ENCODE assay signal across 7 cellular contexts in the genomic region with DNA sequence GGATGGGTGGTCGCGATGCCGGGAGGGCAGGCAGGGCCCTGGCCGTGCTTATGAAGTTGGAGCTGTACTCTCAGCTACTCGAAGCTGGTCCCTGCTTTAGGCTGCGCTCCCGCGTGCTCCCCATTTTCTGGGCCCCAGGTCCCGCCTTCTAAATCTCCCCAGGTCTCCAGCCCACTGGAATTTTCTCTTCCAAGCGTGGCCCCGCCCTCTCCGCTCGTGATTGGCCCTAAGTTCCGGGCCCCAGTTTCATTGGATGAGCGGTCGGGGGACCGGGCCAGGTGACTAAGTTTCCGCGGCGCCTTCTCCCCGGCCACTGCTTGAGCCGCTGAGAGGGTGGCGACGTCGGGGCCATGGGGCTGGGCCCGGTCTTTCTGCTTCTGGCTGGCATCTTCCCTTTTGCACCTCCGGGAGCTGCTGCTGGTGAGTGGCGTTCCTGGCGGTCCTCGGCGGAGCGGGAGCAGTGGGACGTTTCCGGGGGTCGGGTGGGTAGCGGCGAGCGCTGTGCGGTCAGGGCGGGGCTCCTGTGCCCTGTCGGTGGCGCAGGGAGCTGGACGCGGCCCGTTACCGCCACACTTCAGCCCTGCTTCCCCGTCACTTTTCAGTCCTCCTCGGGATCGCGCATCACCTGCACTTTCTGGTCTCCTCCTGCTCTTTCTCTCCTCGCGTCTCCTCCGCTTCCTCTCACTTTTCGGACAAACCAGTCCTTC. TPM values are rescaled to one million over a fixed set of nuclear protein-coding genes. Genes with fewer than 3 reads are reported as not detected.
A peak's percentile ranks its signal among the peaks of the same experiment; 100 is the strongest.
DNase-seq lines count a peak whose midpoint lies in the region; ATAC-seq and TF ChIP-seq lines count a peak whose summit lies in the region.

Gene MICA (plus strand): TSS at position 313 of the 707 bp plus-strand sequence. CDS start 38 bp downstream, at position 351.

- CTCF ChIA-PET in RWPE1 (lab: Yijun Ruan, JAX), result interaction anchor here (0.6 to 1.6 kb wide), 6 partner anchors 36 to 463 kb away, joined by 3 to 6 read pairs (median 3); no protein-coding TSS in a partner anchor
- CTCF ChIA-PET in activated naive CD4-positive, alpha-beta T cell treated with anti-CD3 and anti-CD28 coated beads for 36 hours (lab: Charles Lee), result interaction anchor here (0.8 to 1.8 kb wide), 3 partner anchors 10 to 195 kb away, joined by 3 to 5 read pairs (median 4); no protein-coding TSS in a partner anchor

- H3K36me3 ChIP-seq in gastroesophageal sphincter, result no peaks in the 10 kb centered on the region
- H3K36me3 ChIP-seq in neuron (ENCODE audit: insufficient read depth, low read length), result no peaks in the 10 kb centered on the region

- WGBS in gastroesophageal sphincter (ENCODE audit: low coverage in 1 of 2), 2 donors, result 0 to 2% methylated on average over 7 to 11 of the region's 54 CpGs

- H3K9me3 ChIP-seq in gastroesophageal sphincter (no peaks in the 10 kb centered on the region), neuron (ENCODE audit: low read length) (peaks cover 3% of the 10 kb centered on the region)

- ATAC-seq in GM18502 (IDR thresholded peaks at IDR 0.05; ENCODE audit: poor library complexity, unreplicated experiment) (peak; percentile 53), HG03045 (IDR thresholded peaks at IDR 0.05; ENCODE audit: unreplicated experiment) (peak; percentile 64), gastroesophageal sphincter (peak; percentile 86)

- H2AFZ ChIP-seq in neuron (ENCODE audit: low read depth, low read length), result peak within 1 kb of the TSS; percentile 44

- H3K27ac Mint-ChIP-seq in activated naive CD4-positive, alpha-beta T cell treated with anti-CD3 and anti-CD28 coated beads for 36 hours, result peak within 1 kb of the TSS; percentile 17

- H3K4me3 ChIP-seq in gastroesophageal sphincter (peak within 1 kb of the TSS; percentile 79 to 89), neuron (ENCODE audit: low read length) (peak within 1 kb of the TSS; percentile 53)

- no peaks in the 10 kb centered on the region for H3K36me3 Mint-ChIP-seq in activated naive CD4-positive, alpha-beta T cell treated with anti-CD3 and anti-CD28 coated beads for 36 hours (ENCODE audit: low read depth)

- peak within 1 kb of the TSS; percentile 92 for H3K4me3 Mint-ChIP-seq in activated naive CD4-positive, alpha-beta T cell treated with anti-CD3 and anti-CD28 coated beads for 36 hours

- H3K27me3 ChIP-seq in gastroesophageal sphincter, result no peaks in the 10 kb centered on the region
- peaks cover 56% of the 10 kb centered on the region for H3K27me3 ChIP-seq in neuron (ENCODE audit: insufficient read depth, low read length)

- H3K9me3 Mint-ChIP-seq in activated naive CD4-positive, alpha-beta T cell treated with anti-CD3 and anti-CD28 coated beads for 36 hours, result no peaks in the 10 kb centered on the region

- TF ChIP-seq POLR2A in gastroesophageal sphincter (IDR thresholded peaks at IDR 0.05), result peak; percentile 44 to 47

- TF ChIP-seq CTCF in RWPE1 (conservative IDR thresholded peaks at IDR 0.05; ENCODE audit: low read depth), result no peak
- peak in 2 of 4 experiments; percentile 14 to 38 for TF ChIP-seq CTCF in gastroesophageal sphincter (IDR thresholded peaks at IDR 0.05)

- H3K27me3 Mint-ChIP-seq in activated naive CD4-positive, alpha-beta T cell treated with anti-CD3 and anti-CD28 coated beads for 36 hours (ENCODE audit: low read depth), result no peaks in the 10 kb centered on the region

- intact Hi-C loops in activated naive CD4-positive, alpha-beta T cell treated with anti-CD3 and anti-CD28 coated beads for 36 hours (cut with micrococcal nuclease), result loop anchor here (2.0 to 5.0 kb wide), 2 partner anchors 143 to 259 kb away; partner anchors contain the start of genes ATP6V1G2, C6orf47, GPANK1 and NFKBIL1

- no peak for TF ChIP-seq EP300 in gastroesophageal sphincter (IDR thresholded peaks at IDR 0.05)

- POLR2A ChIA-PET in RWPE1 (lab: Yijun Ruan, JAX; ENCODE audit: low non-redundant PET), result interaction anchor here (1.0 kb wide), 1 partner anchor 138 kb away, joined by 3 read pairs; no protein-coding TSS in a partner anchor

- H3K4me1 ChIP-seq in gastroesophageal sphincter, result peaks cover 4 to 79% (median 35%) of the 10 kb centered on the region in 3 donors
- peaks cover 8% of the 10 kb centered on the region for H3K4me1 ChIP-seq in neuron (ENCODE audit: insufficient read depth, low read length)

- H3K27ac ChIP-seq in RWPE1 (peak within 1 kb of the TSS; percentile 94), gastroesophageal sphincter (peak within 1 kb of the TSS; percentile 95 to 100 (median 98))

- DNase-seq in RWPE1 (ENCODE audit: low spot score), result peak; percentile 97
- peak; percentile 77 for DNase-seq in activated naive CD4-positive, alpha-beta T cell treated with anti-CD3 and anti-CD28 coated beads for 36 hours
- peak; percentile 88 for DNase-seq in stromal cell of bone marrow (ENCODE audit: low read depth)

- peaks cover 62% of the 10 kb centered on the region for H3K4me1 Mint-ChIP-seq in activated naive CD4-positive, alpha-beta T cell treated with anti-CD3 and anti-CD28 coated beads for 36 hours (ENCODE audit: low read depth)

RNA-seq across cellular contexts. Expression of gene MICA, which starts in this region (rescaled TPM):
- total RNA-seq in activated naive CD4-positive, alpha-beta T cell treated with anti-CD3 and anti-CD28 coated beads for 36 hours, result 10 to 100 TPM; 10.2 to 10.4 TPM
- 10 to 100 TPM; 17.4 to 33.2 (median 22.1) TPM for total RNA-seq in gastroesophageal sphincter

Comparison
In these comparisons a context has a peak if more than half of its experiments do, and no peak if none do; other contexts are left out.
1. Peak in every context shown above with its lines: DNase-seq, ATAC-seq, H3K4me3 ChIP-seq and H3K27ac ChIP-seq.